Comparison of ENCODE assay signal across 10 cellular contexts in the genomic region with DNA sequence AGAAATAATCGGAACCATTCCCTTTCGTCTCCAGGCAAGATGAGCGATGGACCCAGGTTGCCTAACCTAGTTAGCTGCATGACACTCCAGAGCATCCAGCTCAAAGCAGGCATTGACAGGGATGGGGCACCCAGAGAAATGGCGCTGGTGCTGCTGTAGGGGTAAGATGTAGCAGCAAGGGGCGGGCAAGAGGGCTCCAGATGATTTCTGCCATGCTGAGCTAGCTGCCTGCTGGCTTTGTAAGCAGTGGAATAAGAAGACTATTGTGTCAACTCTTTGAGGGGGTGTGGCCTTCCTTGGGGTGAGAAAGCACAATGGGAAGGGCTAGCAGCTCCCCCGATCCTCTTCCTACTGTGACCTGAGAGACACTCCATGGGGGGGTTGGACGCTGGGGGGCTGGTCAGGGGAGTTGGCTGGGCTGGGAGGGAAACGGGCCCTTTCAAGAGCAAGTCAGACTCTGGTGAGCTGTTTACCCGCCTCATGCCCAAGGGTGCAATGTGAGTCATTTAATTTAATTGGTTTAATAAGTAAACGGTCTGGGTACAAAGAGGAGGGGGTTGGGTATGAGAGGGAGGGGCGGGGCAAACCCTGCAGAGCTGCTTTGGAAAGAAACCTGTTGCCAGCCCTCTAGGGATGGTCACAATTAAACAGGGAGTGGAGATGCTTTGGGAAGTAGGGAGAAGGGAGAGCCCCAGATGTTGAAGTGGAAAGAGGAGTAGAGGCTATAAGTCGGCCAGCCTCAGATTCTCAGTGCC. TPM values are rescaled to one million over a fixed set of nuclear protein-coding genes. Genes with fewer than 3 reads are reported as not detected.
DNase-seq lines count a peak whose midpoint lies in the region; TF ChIP-seq lines count a peak whose summit lies in the region.
"Had no signal": no experiment of that assay in that cellular context is flagged by ENCODE, and none has a peak within 500 bp of the region (broad histone marks: within the 10 kb centered on the region; RNA-seq: fewer than 3 reads in every experiment).

No MANE protein-coding gene starts in this region.

- H3K4me1 ChIP-seq in breast epithelium: no peaks in the 10 kb centered on the region
- H3K4me1 ChIP-seq in iPS-18a (ENCODE audit: control insufficient read depth, low read depth, low read length): peaks cover 24% of the 10 kb centered on the region
- H3K4me1 ChIP-seq in transverse colon: peaks cover 15 to 41% (median 30%) of the 10 kb centered on the region in 4 donors
- no peaks in the 10 kb centered on the region for H3K4me1 ChIP-seq in Karpas-422 (ENCODE audit: low read length)

- BruUV-seq in MCF 10A (replicated peaks; lab: Mats Ljungman, UMichigan): no TSS peak

- POLR2A ChIA-PET in MCF 10A (lab: Yijun Ruan, JAX): interaction anchor here (0.6 to 0.9 kb wide), 2 partner anchors 22 to 43 kb away, joined by 3 to 4 read pairs; no protein-coding TSS in a partner anchor

- H3K4me3 ChIP-seq in breast epithelium: no peak overlapping the region
- peak overlapping the region; percentile 30 for H3K4me3 ChIP-seq in iPS-18a (ENCODE audit: low read length)
- no peak overlapping the region for H3K4me3 ChIP-seq in transverse colon
- H3K4me3 ChIP-seq in Karpas-422 (ENCODE audit: low read length): no peak overlapping the region

- H3K4me2 ChIP-seq in Karpas-422 (ENCODE audit: low read depth, low read length, poor library complexity, severe bottlenecking): no peak overlapping the region

- CTCF ChIA-PET in MCF 10A (lab: Yijun Ruan, JAX): interaction anchor here (0.6 to 1.3 kb wide), 3 partner anchors 14 to 108 kb away, joined by 3 to 4 read pairs (median 4); no protein-coding TSS in a partner anchor

- H3K27me3 ChIP-seq in breast epithelium (no peaks in the 10 kb centered on the region), iPS-18a (ENCODE audit: control insufficient read depth, insufficient read depth, low read length) (no peaks in the 10 kb centered on the region), transverse colon (no peaks in the 10 kb centered on the region), Karpas-422 (ENCODE audit: low read length) (no peaks in the 10 kb centered on the region)

- TF ChIP-seq POLR2A in breast epithelium (IDR thresholded peaks at IDR 0.05): no peak
- TF ChIP-seq POLR2A in transverse colon (IDR thresholded peaks at IDR 0.05): peak; percentile 54

- no peak for TF ChIP-seq CTCF in MCF 10A (IDR thresholded peaks at IDR 0.05; ENCODE audit: unreplicated experiment)
- no peak for TF ChIP-seq CTCF in breast epithelium (IDR thresholded peaks at IDR 0.05)
- no peak for TF ChIP-seq CTCF in transverse colon (IDR thresholded peaks at IDR 0.05)
- TF ChIP-seq CTCF in glutamatergic neuron (IDR thresholded peaks at IDR 0.05; ENCODE audit: partially characterized antibody, unreplicated experiment): no peak

- peaks cover 24% of the 10 kb centered on the region for H3K4me1 Mint-ChIP-seq in MCF 10A (ENCODE audit: insufficient read depth, unreplicated experiment)
- H3K4me1 Mint-ChIP-seq in glutamatergic neuron (ENCODE audit: low read depth, unreplicated experiment): no peaks in the 10 kb centered on the region
- H3K4me1 Mint-ChIP-seq: activated CD4-positive, alpha-beta T cell treated with anti-CD3 and anti-CD28 coated beads for 36 hours had no signal

- H3K4me3 Mint-ChIP-seq in MCF 10A (ENCODE audit: unreplicated experiment) (no peak overlapping the region), glutamatergic neuron (ENCODE audit: unreplicated experiment) (no peak overlapping the region)
- H3K4me3 Mint-ChIP-seq: activated CD4-positive, alpha-beta T cell treated with anti-CD3 and anti-CD28 coated beads for 36 hours; nephron progenitor cell had no signal

- H3K27ac Mint-ChIP-seq in MCF 10A (ENCODE audit: low read depth, unreplicated experiment) (no peak overlapping the region), glutamatergic neuron (ENCODE audit: unreplicated experiment) (no peak overlapping the region)
- H3K27ac Mint-ChIP-seq: activated CD4-positive, alpha-beta T cell treated with anti-CD3 and anti-CD28 coated beads for 36 hours; nephron progenitor cell had no signal

- 6 to 36% methylated on average over 2 to 12 of the region's 12 CpGs for WGBS in transverse colon (ENCODE audit: low coverage in 1 of 2), 2 donors

- no peak overlapping the region for H2AFZ ChIP-seq in Karpas-422 (ENCODE audit: low read length)

- H3K79me2 ChIP-seq in Karpas-422 (ENCODE audit: low read length): no peaks in the 10 kb centered on the region

- H3K9ac ChIP-seq in iPS-18a (ENCODE audit: low read length): no peak overlapping the region
- no peak overlapping the region for H3K9ac ChIP-seq in Karpas-422 (ENCODE audit: low read length)

- H3K36me3 ChIP-seq in breast epithelium: no peaks in the 10 kb centered on the region
- H3K36me3 ChIP-seq in iPS-18a (ENCODE audit: control insufficient read depth, low read depth, low read length): no peaks in the 10 kb centered on the region
- H3K36me3 ChIP-seq in transverse colon: no peaks in the 10 kb centered on the region
- no peaks in the 10 kb centered on the region for H3K36me3 ChIP-seq in Karpas-422 (ENCODE audit: insufficient read depth, low read length)

- no peaks in the 10 kb centered on the region for H3K9me3 ChIP-seq in breast epithelium
- H3K9me3 ChIP-seq in iPS-18a (ENCODE audit: control insufficient read depth, low read depth, low read length): no peaks in the 10 kb centered on the region
- H3K9me3 ChIP-seq in transverse colon: no peaks in the 10 kb centered on the region
- no peaks in the 10 kb centered on the region for H3K9me3 ChIP-seq in Karpas-422 (ENCODE audit: low read length)

- H3K9me3 Mint-ChIP-seq in MCF 10A (ENCODE audit: unreplicated experiment): peaks cover 24% of the 10 kb centered on the region
- peaks cover 4% of the 10 kb centered on the region for H3K9me3 Mint-ChIP-seq in glutamatergic neuron (ENCODE audit: unreplicated experiment)

- H3K27ac ChIP-seq in breast epithelium: no peak overlapping the region
- H3K27ac ChIP-seq in iPS-18a (ENCODE audit: low read length): no peak overlapping the region
- peak overlapping the region; percentile 75 to 84 (median 82) for H3K27ac ChIP-seq in transverse colon
- H3K27ac ChIP-seq in Karpas-422 (ENCODE audit: low read length): no peak overlapping the region

- in situ Hi-C loops in transverse colon (cut with MboI; ENCODE audit: low pct_ligation_motif_present in 1 of 4, low pct_unique_long_range_greater_than_20kb in 1 of 4, low sequenced_read_pairs in 3 of 4): no loop called here

- H3K36me3 Mint-ChIP-seq in MCF 10A (ENCODE audit: insufficient read depth, unreplicated experiment): peaks cover 4% of the 10 kb centered on the region
- no peaks in the 10 kb centered on the region for H3K36me3 Mint-ChIP-seq in glutamatergic neuron (ENCODE audit: unreplicated experiment)

- TF ChIP-seq EP300 in transverse colon (IDR thresholded peaks at IDR 0.05; ENCODE audit: low read depth): no peak

- intact Hi-C loops in MCF 10A (cut with micrococcal nuclease): no loop called here
- intact Hi-C loops in breast epithelium (cut with DNase I; ENCODE audit: low total_unique reads): no loop called here
- intact Hi-C loops in transverse colon (cut with DNase I; ENCODE audit: low total_unique reads): no loop called here

- H3K27me3 Mint-ChIP-seq in MCF 10A (ENCODE audit: insufficient read depth, unreplicated experiment): no peaks in the 10 kb centered on the region
- peaks cover 5% of the 10 kb centered on the region for H3K27me3 Mint-ChIP-seq in glutamatergic neuron (ENCODE audit: unreplicated experiment)

- no peaks in the 10 kb centered on the region for H3K9me2 ChIP-seq in Karpas-422 (replicated peaks; ENCODE audit: insufficient read depth, low read length)

- no peaks in the 10 kb centered on the region for H4K20me1 ChIP-seq in Karpas-422 (ENCODE audit: insufficient read depth, low read depth, low read length)

- DNase-seq in MCF 10A (ENCODE audit: unreplicated experiment) (peak; percentile 35), breast epithelium (ENCODE audit: low spot score in 2 of 2) (no peak), RKO (ENCODE audit: low spot score) (peak; percentile 9), transverse colon (peak; percentile 78), Karpas-422 (no peak), glutamatergic neuron (no peak)
- no peak for DNase-seq in stimulated activated CD4-positive, alpha-beta T cell treated with anti-CD3 and anti-CD28 coated beads, Interleukin-1b, Interleukin-23, amount 100 ng/mL, for 48 hours
- DNase-seq: activated CD4-positive, alpha-beta T cell treated with anti-CD3 and anti-CD28 coated beads for 36 hours; nephron progenitor cell had no signal

RNA-seq across cellular contexts. Expression of gene B4GALNT3, which starts 50.5 kb away (rescaled TPM):
- total RNA-seq in MCF 10A (2022): 0.68 and 0.76 TPM in 2 replicates
- 1 to 10 TPM in 2 of 3 donors, under 1 TPM in 1; 0.16 to 5.9 (median 4.6) TPM for total RNA-seq in breast epithelium
- 100 to 1,000 TPM in 1 of 4 donors, 10 to 100 TPM in 3; 49.8 to 166 (median 93.4) TPM for total RNA-seq in transverse colon
- total RNA-seq in Karpas-422 (2014; rRNA removed; shearing (Covaris generic); ENCODE audit: low replicate concordance): 0.30 TPM in 1 of 2 replicates, not detected in the other
- 3.3 TPM for total RNA-seq in glutamatergic neuron (ENCODE audit: unreplicated experiment)

Comparison
In these comparisons a context has a peak if more than half of its experiments do, and no peak if none do; other contexts are left out.
1. DNase-seq: peak in MCF 10A (single experiment), RKO (single experiment) and transverse colon (single experiment); none in breast epithelium (0 of 2), Karpas-422 (single experiment), glutamatergic neuron (single experiment) and stimulated activated CD4-positive, alpha-beta T cell treated with anti-CD3 and anti-CD28 coated beads, Interleukin-1b, Interleukin-23, amount 100 ng/mL, for 48 hours (single experiment).
2. H3K27ac ChIP-seq: peak in transverse colon (4 of 4); none in breast epithelium (0 of 2), iPS-18a (single experiment) and Karpas-422 (single experiment).
3. RNA of gene B4GALNT3, which starts 50.5 kb away (total RNA-seq): 49.8 to 166 TPM in transverse colon; 0.16 to 5.9 TPM in breast epithelium, 3.3 TPM in glutamatergic neuron (single experiment), 0.68 to 0.76 TPM in MCF 10A and 0.30 TPM in Karpas-422; every median in the first group is over 4 times any median in the second.